8 cellular contexts compared by ENCODE assay signal in genomic region chr5:17219431-17219830, GRCh38. TPM values are rescaled to one million over a fixed set of nuclear protein-coding genes. Genes with fewer than 3 reads are reported as not detected.
DNase-seq lines count a peak whose midpoint lies in the region; ATAC-seq and TF ChIP-seq lines count a peak whose summit lies in the region.

No MANE protein-coding gene starts in this region.

- peak overlapping the region; percentile 76; the same call in 1 of the 2 replicates for H3K9ac ChIP-seq in SK-N-SH
- H3K9ac ChIP-seq in iPS-15b (ENCODE audit: low read depth, low read length): peak overlapping the region; percentile 38

- H3K27me3 Mint-ChIP-seq in stimulated activated naive B cell treated with anti-CD40 and anti-IgM and Interleukin-4, amounts not matched to agents 10 μg/mL and 1 μg/mL and 100 μg/mL, for 72 hours: no peaks in the 10 kb centered on the region

- H3K27ac Mint-ChIP-seq in stimulated activated naive B cell treated with anti-CD40 and anti-IgM and Interleukin-4, amounts not matched to agents 10 μg/mL and 1 μg/mL and 100 μg/mL, for 72 hours: peak overlapping the region; percentile 97

- H3K4me1 Mint-ChIP-seq in stimulated activated naive B cell treated with anti-CD40 and anti-IgM and Interleukin-4, amounts not matched to agents 10 μg/mL and 1 μg/mL and 100 μg/mL, for 72 hours: peaks cover 49 to 75% of the 10 kb centered on the region in 2 donors

- peak overlapping the region; percentile 92 for H2AFZ ChIP-seq in SK-N-SH (ENCODE audit: low read depth)

- H3K36me3 ChIP-seq in SK-N-SH (replicated peaks in 1 of 2; ENCODE audit: control insufficient read depth in 1 of 2, insufficient read depth in 2 of 2, low read length in 1 of 2) (peaks cover 0 to 4% of the 10 kb centered on the region in 2 experiments), iPS-15b (ENCODE audit: control insufficient read depth, insufficient read depth, low read length) (no peaks in the 10 kb centered on the region)

- 72% methylated on average over 11 of the region's 11 CpGs for WGBS in SK-N-SH (ENCODE audit: low lambda C conversion rate)

- H3F3A ChIP-seq in SK-N-SH (replicated peaks; ENCODE audit: insufficient read depth): peaks cover 16% of the 10 kb centered on the region

- TF ChIP-seq CTCF in SK-N-SH (IDR thresholded peaks at IDR 0.05) (no peak), WI38 (IDR thresholded peaks at IDR 0.05; ENCODE audit: low read depth, low read length) (no peak)

- peaks cover 29 to 40% of the 10 kb centered on the region in 2 donors for H3K36me3 Mint-ChIP-seq in stimulated activated naive B cell treated with anti-CD40 and anti-IgM and Interleukin-4, amounts not matched to agents 10 μg/mL and 1 μg/mL and 100 μg/mL, for 72 hours

- CTCF ChIA-PET in SK-N-SH (lab: Yijun Ruan, JAX): no interaction called here

- TF ChIP-seq RAD21 in SK-N-SH (IDR thresholded peaks at IDR 0.05; ENCODE audit: low read length): no peak

- H3K4me1 ChIP-seq in SK-N-SH (ENCODE audit: control insufficient read depth in 1 of 2, insufficient read depth in 2 of 2, low read depth in 1 of 2, low read length in 1 of 2) (peaks cover 2 to 31% of the 10 kb centered on the region in 2 experiments; a peak in 3 of 4 replicates), iPS-15b (ENCODE audit: control insufficient read depth, insufficient read depth, low read length) (peaks cover 33% of the 10 kb centered on the region)

- no peak overlapping the region for H3K27ac ChIP-seq in SK-N-SH (ENCODE audit: low read depth in 2 of 2, low read length in 1 of 2)

- peak overlapping the region; percentile 87 to 97 for H3K4me3 Mint-ChIP-seq in stimulated activated naive B cell treated with anti-CD40 and anti-IgM and Interleukin-4, amounts not matched to agents 10 μg/mL and 1 μg/mL and 100 μg/mL, for 72 hours

- no peaks in the 10 kb centered on the region for H4K20me1 ChIP-seq in SK-N-SH (ENCODE audit: insufficient read depth)

- POLR2A ChIA-PET in SK-N-SH (lab: Yijun Ruan, JAX): no interaction called here

- H3K27me3 ChIP-seq in SK-N-SH (ENCODE audit: insufficient read depth) (no peaks in the 10 kb centered on the region), iPS-15b (ENCODE audit: control insufficient read depth, insufficient read depth, low read length) (no peaks in the 10 kb centered on the region)

- H3K79me2 ChIP-seq in SK-N-SH (ENCODE audit: insufficient read depth): peaks cover 63% of the 10 kb centered on the region

- no peak for TF ChIP-seq EP300 in SK-N-SH (IDR thresholded peaks at IDR 0.05; ENCODE audit: borderline replicate concordance in 1 of 2, low read depth in 1 of 2, low read length in 1 of 2)

- H3K9me3 ChIP-seq in SK-N-SH (no peaks in the 10 kb centered on the region), iPS-15b (ENCODE audit: control insufficient read depth, insufficient read depth, low read length) (no peaks in the 10 kb centered on the region)

- no peaks in the 10 kb centered on the region for H3K9me2 ChIP-seq in SK-N-SH

- no peak for DNase-seq in SK-N-SH
- no peak for DNase-seq in stimulated activated naive B cell treated with anti-CD40 and anti-IgM and Interleukin-4, amounts not matched to agents 10 μg/mL and 1 μg/mL and 100 μg/mL, for 72 hours
- no peak for DNase-seq in COR-L47 (lab: John Stamatoyannopoulos, UW)
- no peak for DNase-seq in CD1c-positive myeloid dendritic cell (ENCODE audit: extremely low spot score)

- H3K4me3 ChIP-seq in SK-N-SH (ENCODE audit: low read depth in 2 of 2, low read length in 1 of 2) (peak overlapping the region; percentile 76 to 88; a peak in 3 of 4 replicates), WI38 (ENCODE audit: low read depth, low read length) (peak overlapping the region; percentile 77), iPS-15b (ENCODE audit: low read depth, low read length) (peak overlapping the region; percentile 95)

- no peaks in the 10 kb centered on the region for H3K9me3 Mint-ChIP-seq in stimulated activated naive B cell treated with anti-CD40 and anti-IgM and Interleukin-4, amounts not matched to agents 10 μg/mL and 1 μg/mL and 100 μg/mL, for 72 hours

- ATAC-seq in SK-N-SH treated with all-trans-retinoic acid at 6 μM for 48 hours (no peak), GM18520 (IDR thresholded peaks at IDR 0.05; ENCODE audit: unreplicated experiment) (no peak)
- no peak for ATAC-seq in stimulated activated naive B cell treated with anti-CD40 and anti-IgM and Interleukin-4, amounts not matched to agents 10 μg/mL and 1 μg/mL and 100 μg/mL, for 72 hours (replicated peaks)

- peak overlapping the region; percentile 92 for H3K4me2 ChIP-seq in SK-N-SH

TF ChIP-seq in SK-N-SH, 30 proteins besides CTCF, POLR2A, EP300 and RAD21:
- TF ChIP-seq ELF1 (IDR thresholded peaks at IDR 0.05) (no peak), CHD2 (IDR thresholded peaks at IDR 0.05; ENCODE audit: low read length, partially characterized antibody) (no peak), RCOR1 (IDR thresholded peaks at IDR 0.05; ENCODE audit: low read length) (no peak)

TF ChIP-seq in SK-N-SH treated with all-trans-retinoic acid at 6 μM for 48 hours, 23 proteins besides CTCF, POLR2A, EP300 and RAD21:
- no peak for TF ChIP-seq TOX (CRISPR knock-in tag; IDR thresholded peaks at IDR 0.05; ENCODE audit: borderline replicate concordance)

RNA-seq across cellular contexts. Expression of gene BASP1, which starts 2.0 kb away (rescaled TPM):
- polyA plus RNA-seq in SK-N-SH (2012; rRNA removed): 77.8 and 107 TPM in 2 replicates
- 94.2 and 104 TPM in 2 replicates for polyA plus RNA-seq in SK-N-SH (2012; cell fraction: cytosol; rRNA removed)
- 33.6 and 36.0 TPM in 2 replicates for polyA plus RNA-seq in SK-N-SH (2012; cell fraction: nucleus; rRNA removed)
